In the genomic region with DNA sequence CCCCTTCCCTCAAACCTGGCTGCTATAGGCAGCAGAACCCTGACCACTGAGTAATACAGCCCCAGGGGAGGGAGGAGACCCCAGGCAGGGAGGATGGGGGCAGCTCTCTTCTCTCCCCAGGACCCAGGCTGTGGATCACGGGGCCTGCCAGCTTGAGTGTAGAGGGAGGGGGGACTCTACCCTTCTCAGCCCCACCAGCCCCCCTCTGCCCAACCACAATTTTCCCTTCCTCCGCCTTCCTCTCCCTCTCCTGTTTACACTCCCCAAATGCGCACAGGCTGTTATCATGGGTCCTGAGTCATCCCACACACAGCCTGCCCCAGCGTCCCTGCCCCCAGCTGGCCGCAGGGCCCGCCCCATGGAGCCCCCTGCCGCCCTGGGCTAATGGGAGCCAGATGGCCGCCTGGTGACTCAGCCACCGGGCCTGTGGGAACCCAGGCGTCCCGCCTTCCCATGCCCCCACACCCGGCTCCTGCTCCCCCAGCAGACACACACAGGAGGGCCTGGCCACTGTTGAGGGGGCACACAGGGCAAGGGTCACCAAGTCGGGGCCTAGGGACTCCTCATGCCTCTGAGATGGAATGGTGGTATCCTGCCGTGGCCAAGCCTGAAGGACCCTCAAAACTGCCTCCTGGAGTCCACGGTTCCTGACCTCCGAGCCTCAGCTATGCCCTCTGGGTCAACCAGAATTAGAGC, we compare ENCODE assay signal across 1 cellular context.
TF ChIP-seq lines count a peak whose summit lies in the region.

No MANE protein-coding gene starts in this region.

TF ChIP-seq in HepG2, 621 proteins besides CTCF, POLR2A, EP300 and RAD21 (continued from another document and continues in another):
- no peak for TF ChIP-seq CEBPZ (IDR thresholded peaks at IDR 0.05; ENCODE audit: low read length)
- peak; percentile 87 for TF ChIP-seq PHF21A (CRISPR knock-in tag; IDR thresholded peaks at IDR 0.05)
- TF ChIP-seq ZBTB7A (CRISPR knock-in tag; IDR thresholded peaks at IDR 0.05) = peak; percentile 80; the same call in 1 of the 2 replicates
- TF ChIP-seq, protein P1, sequence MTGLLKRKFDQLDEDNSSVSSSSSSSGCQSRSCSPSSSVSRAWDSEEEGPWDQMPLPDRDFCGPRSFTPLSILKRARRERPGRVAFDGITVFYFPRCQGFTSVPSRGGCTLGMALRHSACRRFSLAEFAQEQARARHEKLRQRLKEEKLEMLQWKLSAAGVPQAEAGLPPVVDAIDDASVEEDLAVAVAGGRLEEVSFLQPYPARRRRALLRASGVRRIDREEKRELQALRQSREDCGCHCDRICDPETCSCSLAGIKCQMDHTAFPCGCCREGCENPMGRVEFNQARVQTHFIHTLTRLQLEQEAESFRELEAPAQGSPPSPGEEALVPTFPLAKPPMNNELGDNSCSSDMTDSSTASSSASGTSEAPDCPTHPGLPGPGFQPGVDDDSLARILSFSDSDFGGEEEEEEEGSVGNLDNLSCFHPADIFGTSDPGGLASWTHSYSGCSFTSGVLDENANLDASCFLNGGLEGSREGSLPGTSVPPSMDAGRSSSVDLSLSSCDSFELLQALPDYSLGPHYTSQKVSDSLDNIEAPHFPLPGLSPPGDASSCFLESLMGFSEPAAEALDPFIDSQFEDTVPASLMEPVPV (CRISPR knock-in tag; IDR thresholded peaks at IDR 0.05) = 0 out of 2 replicates have a peak, but pooled peaks have one; percentile 28
- 0 out of 2 replicates have a peak, but pooled peaks have one; percentile 54 for TF ChIP-seq ZNF510 (CRISPR knock-in tag; IDR thresholded peaks at IDR 0.05; ENCODE audit: low read depth)
- TF ChIP-seq HNRNPL (IDR thresholded peaks at IDR 0.05; ENCODE audit: low read depth, low read length) = 0 out of 2 replicates have a peak, but pooled peaks have one; percentile 20
- no peak for TF ChIP-seq MAF1 (CRISPR knock-in tag; IDR thresholded peaks at IDR 0.05; ENCODE audit: borderline replicate concordance)
- TF ChIP-seq RBM39 (IDR thresholded peaks at IDR 0.05; ENCODE audit: low read depth, low read length, poor library complexity, severe bottlenecking) = peak; percentile 85
- TF ChIP-seq KDM4B (CRISPR knock-in tag; IDR thresholded peaks at IDR 0.05) = no peak
- no peak for TF ChIP-seq ZNF232 (CRISPR knock-in tag; IDR thresholded peaks at IDR 0.05; ENCODE audit: borderline replicate concordance)
- TF ChIP-seq, protein P2, sequence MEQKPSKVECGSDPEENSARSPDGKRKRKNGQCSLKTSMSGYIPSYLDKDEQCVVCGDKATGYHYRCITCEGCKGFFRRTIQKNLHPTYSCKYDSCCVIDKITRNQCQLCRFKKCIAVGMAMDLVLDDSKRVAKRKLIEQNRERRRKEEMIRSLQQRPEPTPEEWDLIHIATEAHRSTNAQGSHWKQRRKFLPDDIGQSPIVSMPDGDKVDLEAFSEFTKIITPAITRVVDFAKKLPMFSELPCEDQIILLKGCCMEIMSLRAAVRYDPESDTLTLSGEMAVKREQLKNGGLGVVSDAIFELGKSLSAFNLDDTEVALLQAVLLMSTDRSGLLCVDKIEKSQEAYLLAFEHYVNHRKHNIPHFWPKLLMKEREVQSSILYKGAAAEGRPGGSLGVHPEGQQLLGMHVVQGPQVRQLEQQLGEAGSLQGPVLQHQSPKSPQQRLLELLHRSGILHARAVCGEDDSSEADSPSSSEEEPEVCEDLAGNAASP (CRISPR knock-in tag; IDR thresholded peaks at IDR 0.05; ENCODE audit: borderline replicate concordance) = peak; percentile 47; the same call in 1 of the 2 replicates
- TF ChIP-seq SRSF9 (IDR thresholded peaks at IDR 0.05; ENCODE audit: borderline replicate concordance, insufficient read depth, low read depth, low read length, poor library complexity, severe bottlenecking) = no peak
- TF ChIP-seq NFKB2 (CRISPR knock-in tag; IDR thresholded peaks at IDR 0.05; ENCODE audit: borderline replicate concordance) = peak; percentile 44; the same call in 1 of the 2 replicates
- TF ChIP-seq RFXANK (CRISPR knock-in tag; IDR thresholded peaks at IDR 0.05) = no peak
- TF ChIP-seq ZBTB1 (CRISPR knock-in tag; IDR thresholded peaks at IDR 0.05; ENCODE audit: borderline replicate concordance) = no peak
- 0 out of 2 replicates have a peak, but pooled peaks have one; percentile 66 for TF ChIP-seq MAZ (IDR thresholded peaks at IDR 0.05; ENCODE audit: borderline replicate concordance, low read depth, low read length)
- TF ChIP-seq MAZ (CRISPR knock-in tag; IDR thresholded peaks at IDR 0.05; ENCODE audit: low read depth) = no peak
- TF ChIP-seq ZNF816 (CRISPR knock-in tag; IDR thresholded peaks at IDR 0.05; ENCODE audit: borderline replicate concordance) = no peak
- no peak for TF ChIP-seq NPAS2 (CRISPR knock-in tag; IDR thresholded peaks at IDR 0.05; ENCODE audit: borderline replicate concordance)
- no peak for TF ChIP-seq HINFP (CRISPR knock-in tag; IDR thresholded peaks at IDR 0.05; ENCODE audit: low read depth)
- no peak for TF ChIP-seq HNF1A (IDR thresholded peaks at IDR 0.05; ENCODE audit: low read depth)
- peak; percentile 51; the same call in 1 of the 2 replicates for TF ChIP-seq HNF1A (CRISPR knock-in tag; IDR thresholded peaks at IDR 0.05; ENCODE audit: borderline replicate concordance)
- no peak for TF ChIP-seq NCOR1 (IDR thresholded peaks at IDR 0.05; ENCODE audit: borderline replicate concordance, low read length)
- peak; percentile 55; the same call in 1 of the 2 replicates for TF ChIP-seq FOXK1 (CRISPR knock-in tag; IDR thresholded peaks at IDR 0.05; ENCODE audit: borderline replicate concordance, low read depth)
- no peak for TF ChIP-seq SMC3 (IDR thresholded peaks at IDR 0.05; ENCODE audit: low read length)
- peak; percentile 38; the same call in 1 of the 2 replicates for TF ChIP-seq ZNF788 (CRISPR knock-in tag; IDR thresholded peaks at IDR 0.05; ENCODE audit: borderline replicate concordance)
- TF ChIP-seq, protein P3, sequence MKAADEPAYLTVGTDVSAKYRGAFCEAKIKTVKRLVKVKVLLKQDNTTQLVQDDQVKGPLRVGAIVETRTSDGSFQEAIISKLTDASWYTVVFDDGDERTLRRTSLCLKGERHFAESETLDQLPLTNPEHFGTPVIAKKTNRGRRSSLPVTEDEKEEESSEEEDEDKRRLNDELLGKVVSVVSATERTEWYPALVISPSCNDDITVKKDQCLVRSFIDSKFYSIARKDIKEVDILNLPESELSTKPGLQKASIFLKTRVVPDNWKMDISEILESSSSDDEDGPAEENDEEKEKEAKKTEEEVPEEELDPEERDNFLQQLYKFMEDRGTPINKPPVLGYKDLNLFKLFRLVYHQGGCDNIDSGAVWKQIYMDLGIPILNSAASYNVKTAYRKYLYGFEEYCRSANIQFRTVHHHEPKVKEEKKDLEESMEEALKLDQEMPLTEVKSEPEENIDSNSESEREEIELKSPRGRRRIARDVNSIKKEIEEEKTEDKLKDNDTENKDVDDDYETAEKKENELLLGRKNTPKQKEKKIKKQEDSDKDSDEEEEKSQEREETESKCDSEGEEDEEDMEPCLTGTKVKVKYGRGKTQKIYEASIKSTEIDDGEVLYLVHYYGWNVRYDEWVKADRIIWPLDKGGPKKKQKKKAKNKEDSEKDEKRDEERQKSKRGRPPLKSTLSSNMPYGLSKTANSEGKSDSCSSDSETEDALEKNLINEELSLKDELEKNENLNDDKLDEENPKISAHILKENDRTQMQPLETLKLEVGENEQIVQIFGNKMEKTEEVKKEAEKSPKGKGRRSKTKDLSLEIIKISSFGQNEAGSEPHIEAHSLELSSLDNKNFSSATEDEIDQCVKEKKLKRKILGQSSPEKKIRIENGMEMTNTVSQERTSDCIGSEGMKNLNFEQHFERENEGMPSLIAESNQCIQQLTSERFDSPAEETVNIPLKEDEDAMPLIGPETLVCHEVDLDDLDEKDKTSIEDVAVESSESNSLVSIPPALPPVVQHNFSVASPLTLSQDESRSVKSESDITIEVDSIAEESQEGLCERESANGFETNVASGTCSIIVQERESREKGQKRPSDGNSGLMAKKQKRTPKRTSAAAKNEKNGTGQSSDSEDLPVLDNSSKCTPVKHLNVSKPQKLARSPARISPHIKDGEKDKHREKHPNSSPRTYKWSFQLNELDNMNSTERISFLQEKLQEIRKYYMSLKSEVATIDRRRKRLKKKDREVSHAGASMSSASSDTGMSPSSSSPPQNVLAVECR (CRISPR knock-in tag; IDR thresholded peaks at IDR 0.05; ENCODE audit: borderline replicate concordance) = peak; percentile 57
- TF ChIP-seq ZNF546 (CRISPR knock-in tag; conservative IDR thresholded peaks at IDR 0.05) = no peak
- peak; percentile 88 for TF ChIP-seq AGO1 (IDR thresholded peaks at IDR 0.05; ENCODE audit: low read depth, low read length, poor library complexity, severe bottlenecking)
- no peak for TF ChIP-seq ZNF850 (CRISPR knock-in tag; conservative IDR thresholded peaks at IDR 0.05)
- no peak for TF ChIP-seq ZNF275 (CRISPR knock-in tag; IDR thresholded peaks at IDR 0.05; ENCODE audit: borderline replicate concordance)
- no peak for TF ChIP-seq ZMYM2 (CRISPR knock-in tag; IDR thresholded peaks at IDR 0.05)
- TF ChIP-seq BCL6 (CRISPR knock-in tag; IDR thresholded peaks at IDR 0.05) = 0 out of 2 replicates have a peak, but pooled peaks have one; percentile 10
- TF ChIP-seq FOXP1 (IDR thresholded peaks at IDR 0.05) = no peak
- TF ChIP-seq FOXP1 (CRISPR knock-in tag; IDR thresholded peaks at IDR 0.05) = peak; percentile 72
- TF ChIP-seq AGO2 (optimal IDR thresholded peaks at IDR 0.05; ENCODE audit: low read depth, low read length) = peak; percentile 95
- 0 out of 2 replicates have a peak, but pooled peaks have one; percentile 31 for TF ChIP-seq KDM6A (CRISPR knock-in tag; IDR thresholded peaks at IDR 0.05; ENCODE audit: low read depth)
- TF ChIP-seq HOXA3 (CRISPR knock-in tag; IDR thresholded peaks at IDR 0.05) = peak; percentile 35; the same call in 1 of the 2 replicates
- TF ChIP-seq ZNF724P (CRISPR knock-in tag; IDR thresholded peaks at IDR 0.05; ENCODE audit: borderline replicate concordance) = peak; percentile 75; the same call in 1 of the 2 replicates
